In the genomic region with DNA sequence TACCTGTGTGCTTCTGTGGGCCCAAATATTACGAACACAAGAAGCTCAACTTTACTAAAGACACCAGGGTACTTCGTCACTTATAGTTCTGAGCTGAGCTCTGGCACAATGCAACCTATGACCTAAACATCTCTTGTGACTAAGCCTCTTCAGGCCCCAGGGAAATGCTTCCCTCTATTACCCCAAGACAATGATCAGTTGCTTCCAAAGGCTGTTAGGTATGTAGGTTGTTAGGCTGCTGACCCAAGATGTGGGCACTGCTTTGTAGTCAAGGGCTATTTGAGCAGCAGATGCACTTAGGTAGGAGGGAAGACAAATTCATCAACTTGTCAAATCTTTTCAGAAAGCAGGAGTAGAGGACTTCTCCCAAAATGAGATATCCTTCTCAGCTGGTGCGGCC, we compare ENCODE assay signal across 23 cellular contexts.
"Had no signal": no experiment of that assay in that cellular context is flagged by ENCODE, and none has a peak within 500 bp of the region (broad histone marks: within the 10 kb centered on the region; RNA-seq: fewer than 3 reads in every experiment).

No MANE protein-coding gene starts in this region.

- DNase-seq: cerebellar nuclear complex; cortex of kidney; effector memory CD8-positive, alpha-beta T cell; foreskin melanocyte; glutamatergic neuron; hypothalamus; immature natural killer cell; left ventricle myocardium superior; lower lobe of right lung; naive B cell; stimulated activated CD4-positive, alpha-beta T cell treated with anti-CD3 and anti-CD28 coated beads, Interleukin-12 subunit alpha, Interleukin-12 subunit beta, amount 100 ng/mL, for 4 hours; stimulated activated CD4-positive, alpha-beta T cell treated with anti-CD3 and anti-CD28 coated beads, Interleukin-1b, Interleukin-23, amount 100 ng/mL, for 48 hours; stimulated activated CD4-positive, alpha-beta T cell treated with anti-CD3 and anti-CD28 coated beads, Interleukin-4, amount 100 ng/mL, for 1 hour; stimulated activated CD8-positive, alpha-beta memory T cell treated with anti-CD3 and anti-CD28 coated beads, Interleukin-4, amount 100 ng/mL, for 48 hours; stimulated activated naive CD4-positive, alpha-beta T cell treated with Interleukin-2 at 50 U/mL for 16 hours; stomach; thyroid gland had no signal

- H3K27me3 ChIP-seq: neutrophil, right atrium auricular region, stomach, thyroid gland had no signal

- H3K27ac ChIP-seq: lower lobe of right lung, neutrophil, parathyroid adenoma, right atrium auricular region, stomach, thyroid gland had no signal

- H3K36me3 ChIP-seq: lower lobe of right lung, neutrophil, right atrium auricular region, stomach, thyroid gland had no signal

- H3K9ac ChIP-seq: parathyroid adenoma had no signal

- H2AFZ ChIP-seq: parathyroid adenoma had no signal

- H3K4me2 ChIP-seq: smooth muscle cell had no signal

- H3K9me3 ChIP-seq: lower lobe of right lung, neutrophil, right atrium auricular region, thyroid gland had no signal

- H3K4me3 ChIP-seq: lower lobe of right lung, right atrium auricular region, smooth muscle cell, stomach, thyroid gland had no signal

- H3K4me1 ChIP-seq: lower lobe of right lung, parathyroid adenoma, right atrium auricular region, thyroid gland had no signal

- ATAC-seq: effector memory CD8-positive, alpha-beta T cell; left ventricle myocardium superior; lower lobe of right lung; natural killer cell treated with Interleukin-12 subunit alpha and Interleukin-12 subunit beta and Interleukin-15 and Interleukin-18, amount 100 ng/mL, for 72 hours; sciatic nerve had no signal
